Comparison of ENCODE assay signal across 12 cellular contexts in the genomic region with DNA sequence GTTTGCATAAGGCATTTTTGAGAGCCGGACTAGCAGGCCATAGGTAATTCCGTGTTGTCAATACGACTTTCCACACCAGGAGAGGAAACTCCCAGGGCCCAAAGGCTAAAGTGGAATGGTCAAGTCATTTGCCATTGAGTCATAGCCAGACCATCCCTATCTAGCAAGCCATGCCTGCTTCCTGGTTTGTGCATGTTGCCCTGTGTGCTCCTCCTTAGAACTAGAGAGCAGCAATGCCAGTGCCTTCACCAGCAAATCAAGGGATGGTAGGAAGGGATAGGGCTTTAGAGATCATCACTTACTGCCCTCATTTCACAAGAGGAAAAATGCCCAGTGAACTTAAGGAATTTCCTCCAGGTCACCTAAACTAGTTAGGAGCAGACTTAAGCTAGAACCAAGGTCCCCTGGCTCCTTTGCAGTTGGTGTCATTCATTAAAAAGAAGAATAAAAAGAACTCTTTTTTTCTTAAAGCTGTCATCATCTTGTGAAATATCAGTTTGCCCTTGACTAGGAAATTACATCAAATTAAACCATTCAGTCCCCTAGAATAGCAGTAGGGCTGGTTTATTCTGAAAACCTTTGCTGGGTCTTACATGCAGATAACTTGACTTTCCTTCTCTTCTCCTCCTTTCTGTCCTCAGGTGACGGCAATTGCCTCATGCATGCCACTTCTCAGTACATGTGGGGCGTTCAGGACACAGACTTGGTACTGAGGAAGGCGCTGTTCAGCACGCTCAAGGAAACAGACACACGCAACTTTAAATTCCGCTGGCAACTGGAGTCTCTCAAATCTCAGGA. TPM values are rescaled to one million over a fixed set of nuclear protein-coding genes. Genes with fewer than 3 reads are reported as not detected.
A peak's percentile ranks its signal among the peaks of the same experiment; 100 is the strongest.
DNase-seq lines count a peak whose midpoint lies in the region; ATAC-seq, FAIRE-seq and TF ChIP-seq lines count a peak whose summit lies in the region.
"Had no signal": no experiment of that assay in that cellular context is flagged by ENCODE, and none has a peak within 500 bp of the region (broad histone marks: within the 10 kb centered on the region; RNA-seq: fewer than 3 reads in every experiment).

No MANE protein-coding gene starts in this region.

- no peaks in the 10 kb centered on the region for H3K27me3 Mint-ChIP-seq in activated CD4-positive, alpha-beta memory T cell treated with anti-CD3 and anti-CD28 coated beads, Interleukin-2, amount 10 ng/mL, durations not matched to agents 7 days and 5 days

- DNase-seq in GM12892 (ENCODE audit: insufficient read length) (no peak), glomerular visceral epithelial cell (ENCODE audit: extremely low spot score) (peak; percentile 20), DMS153 treated with DMSO at 0.1 percent for 48 hours (lab: John Stamatoyannopoulos, UW; ENCODE audit: unreplicated experiment) (no peak), DMS53 treated with DMSO at 0.1 percent for 48 hours (lab: John Stamatoyannopoulos, UW; ENCODE audit: unreplicated experiment) (no peak)
- no peak for DNase-seq in activated CD4-positive, alpha-beta memory T cell treated with anti-CD3 and anti-CD28 coated beads, Interleukin-2, amount 10 ng/mL, durations not matched to agents 7 days and 5 days
- DNase-seq in stimulated activated CD8-positive, alpha-beta memory T cell treated with anti-CD3 and anti-CD28 coated beads, Interleukin-4, amount 100 ng/mL, for 48 hours = peak; percentile 46
- DNase-seq: kidney; NCI-H524 treated with DMSO at 0.1 percent for 48 hours; stimulated activated CD4-positive, alpha-beta T cell treated with anti-CD3 and anti-CD28 coated beads, Interleukin-2, amount 100 ng/mL, for 24 hours had no signal

- CTCF ChIA-PET in activated CD4-positive, alpha-beta memory T cell treated with anti-CD3 and anti-CD28 coated beads, Interleukin-2, amount 10 ng/mL, durations not matched to agents 7 days and 5 days (lab: Charles Lee) = interaction anchor here (1.0 to 9.7 kb wide), 4 partner anchors 10 to 169 kb away, joined by 3 to 182 read pairs (median 21); no protein-coding TSS in a partner anchor

- no peaks in the 10 kb centered on the region for H3K9me3 Mint-ChIP-seq in activated CD4-positive, alpha-beta memory T cell treated with anti-CD3 and anti-CD28 coated beads, Interleukin-2, amount 10 ng/mL, durations not matched to agents 7 days and 5 days
- H3K9me3 Mint-ChIP-seq: WTC11 had no signal

- peaks cover 77% of the 10 kb centered on the region for H3K4me1 Mint-ChIP-seq in activated CD4-positive, alpha-beta memory T cell treated with anti-CD3 and anti-CD28 coated beads, Interleukin-2, amount 10 ng/mL, durations not matched to agents 7 days and 5 days

- no peak for ATAC-seq in GM18520 (IDR thresholded peaks at IDR 0.05; ENCODE audit: unreplicated experiment)
- ATAC-seq in GM19351 (IDR thresholded peaks at IDR 0.05; ENCODE audit: unreplicated experiment) = no peak
- ATAC-seq: WTC11 had no signal

- H3K4me3 Mint-ChIP-seq in activated CD4-positive, alpha-beta memory T cell treated with anti-CD3 and anti-CD28 coated beads, Interleukin-2, amount 10 ng/mL, durations not matched to agents 7 days and 5 days = no peak overlapping the region
- H3K4me3 Mint-ChIP-seq: WTC11 had no signal

- peak; percentile 78 for FAIRE-seq in GM12892 (lab: Jason Lieb, UNC)
- FAIRE-seq: kidney had no signal

- POLR2A ChIA-PET in activated CD4-positive, alpha-beta memory T cell treated with anti-CD3 and anti-CD28 coated beads, Interleukin-2, amount 10 ng/mL, durations not matched to agents 7 days and 5 days (lab: Charles Lee) = interaction anchor here (1.0 to 7.9 kb wide), 2 partner anchors 70 to 101 kb away, joined by 5 to 41 read pairs; no protein-coding TSS in a partner anchor

- peak overlapping the region; percentile 86 for H3K27ac Mint-ChIP-seq in activated CD4-positive, alpha-beta memory T cell treated with anti-CD3 and anti-CD28 coated beads, Interleukin-2, amount 10 ng/mL, durations not matched to agents 7 days and 5 days
- H3K27ac Mint-ChIP-seq: WTC11 had no signal

- no peak for TF ChIP-seq POLR2A in GM12892 (IDR thresholded peaks at IDR 0.05; ENCODE audit: low read depth, low read length)

- H3K36me3 Mint-ChIP-seq in activated CD4-positive, alpha-beta memory T cell treated with anti-CD3 and anti-CD28 coated beads, Interleukin-2, amount 10 ng/mL, durations not matched to agents 7 days and 5 days (ENCODE audit: low read depth) = peaks cover 94% of the 10 kb centered on the region

RNA-seq across cellular contexts. Expression of gene TNFAIP3, which starts 7.3 kb away (rescaled TPM):
- 172 TPM for polyA plus RNA-seq in GM12892 (2012; ENCODE audit: missing spikeins)
- total RNA-seq in activated CD4-positive, alpha-beta memory T cell treated with anti-CD3 and anti-CD28 coated beads, Interleukin-2, amount 10 ng/mL, durations not matched to agents 7 days and 5 days = 100 to 1,000 TPM; 143 to 144 TPM

Comparison
In these comparisons a context has a peak if more than half of its experiments do, and no peak if none do; other contexts are left out.
1. DNase-seq: peak in glomerular visceral epithelial cell (single experiment) and stimulated activated CD8-positive, alpha-beta memory T cell treated with anti-CD3 and anti-CD28 coated beads, Interleukin-4, amount 100 ng/mL, for 48 hours (single experiment); none in GM12892 (single experiment), activated CD4-positive, alpha-beta memory T cell treated with anti-CD3 and anti-CD28 coated beads, Interleukin-2, amount 10 ng/mL, durations not matched to agents 7 days and 5 days (single experiment), DMS153 treated with DMSO at 0.1 percent for 48 hours (single experiment) and DMS53 treated with DMSO at 0.1 percent for 48 hours (single experiment).